In the genomic region with DNA sequence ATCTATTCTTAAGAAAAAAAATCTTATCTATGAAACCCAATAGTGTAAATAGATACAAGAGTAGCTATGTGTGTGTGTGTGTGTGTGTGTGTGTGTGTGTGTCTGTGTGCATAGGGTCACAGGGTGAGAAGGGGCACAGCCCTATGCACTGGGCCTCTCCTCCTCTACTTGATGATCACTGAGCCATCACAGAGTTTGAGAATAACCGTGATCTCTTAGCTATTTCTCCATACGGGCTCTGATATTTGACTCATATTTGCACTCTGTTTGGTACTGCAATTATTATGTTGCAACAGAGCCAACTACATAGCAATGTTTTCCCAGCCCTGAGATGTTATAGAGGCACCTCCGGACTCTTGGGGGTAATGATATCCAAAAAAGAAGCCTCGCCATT, we compare ENCODE assay signal across 1 cellular context.
TF ChIP-seq lines count a peak whose summit lies in the region.

No MANE protein-coding gene starts in this region.

TF ChIP-seq in HepG2, 621 proteins besides CTCF, POLR2A, EP300 and RAD21 (continued from another document):
- TF ChIP-seq RARA (CRISPR knock-in tag; IDR thresholded peaks at IDR 0.05) (0 out of 2 replicates have a peak, but pooled peaks have one; percentile 9), ZNF775 (CRISPR knock-in tag; IDR thresholded peaks at IDR 0.05; ENCODE audit: borderline replicate concordance) (no peak), FOXA1 (IDR thresholded peaks at IDR 0.05) (no peak), FOXA1 (CRISPR knock-in tag; IDR thresholded peaks at IDR 0.05) (peak; percentile 18; the same call in 1 of the 2 replicates)
- TF ChIP-seq, protein P1, sequence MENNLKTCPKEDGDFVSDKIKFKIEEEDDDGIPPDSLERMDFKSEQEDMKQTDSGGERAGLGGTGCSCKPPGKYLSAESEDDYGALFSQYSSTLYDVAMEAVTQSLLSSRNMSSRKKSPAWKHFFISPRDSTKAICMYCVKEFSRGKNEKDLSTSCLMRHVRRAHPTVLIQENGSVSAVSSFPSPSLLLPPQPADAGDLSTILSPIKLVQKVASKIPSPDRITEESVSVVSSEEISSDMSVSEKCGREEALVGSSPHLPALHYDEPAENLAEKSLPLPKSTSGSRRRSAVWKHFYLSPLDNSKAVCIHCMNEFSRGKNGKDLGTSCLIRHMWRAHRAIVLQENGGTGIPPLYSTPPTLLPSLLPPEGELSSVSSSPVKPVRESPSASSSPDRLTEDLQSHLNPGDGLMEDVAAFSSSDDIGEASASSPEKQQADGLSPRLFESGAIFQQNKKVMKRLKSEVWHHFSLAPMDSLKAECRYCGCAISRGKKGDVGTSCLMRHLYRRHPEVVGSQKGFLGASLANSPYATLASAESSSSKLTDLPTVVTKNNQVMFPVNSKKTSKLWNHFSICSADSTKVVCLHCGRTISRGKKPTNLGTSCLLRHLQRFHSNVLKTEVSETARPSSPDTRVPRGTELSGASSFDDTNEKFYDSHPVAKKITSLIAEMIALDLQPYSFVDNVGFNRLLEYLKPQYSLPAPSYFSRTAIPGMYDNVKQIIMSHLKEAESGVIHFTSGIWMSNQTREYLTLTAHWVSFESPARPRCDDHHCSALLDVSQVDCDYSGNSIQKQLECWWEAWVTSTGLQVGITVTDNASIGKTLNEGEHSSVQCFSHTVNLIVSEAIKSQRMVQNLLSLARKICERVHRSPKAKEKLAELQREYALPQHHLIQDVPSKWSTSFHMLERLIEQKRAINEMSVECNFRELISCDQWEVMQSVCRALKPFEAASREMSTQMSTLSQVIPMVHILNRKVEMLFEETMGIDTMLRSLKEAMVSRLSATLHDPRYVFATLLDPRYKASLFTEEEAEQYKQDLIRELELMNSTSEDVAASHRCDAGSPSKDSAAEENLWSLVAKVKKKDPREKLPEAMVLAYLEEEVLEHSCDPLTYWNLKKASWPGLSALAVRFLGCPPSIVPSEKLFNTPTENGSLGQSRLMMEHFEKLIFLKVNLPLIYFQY (CRISPR knock-in tag; IDR thresholded peaks at IDR 0.05; ENCODE audit: borderline replicate concordance), result no peak
- TF ChIP-seq, protein P2, sequence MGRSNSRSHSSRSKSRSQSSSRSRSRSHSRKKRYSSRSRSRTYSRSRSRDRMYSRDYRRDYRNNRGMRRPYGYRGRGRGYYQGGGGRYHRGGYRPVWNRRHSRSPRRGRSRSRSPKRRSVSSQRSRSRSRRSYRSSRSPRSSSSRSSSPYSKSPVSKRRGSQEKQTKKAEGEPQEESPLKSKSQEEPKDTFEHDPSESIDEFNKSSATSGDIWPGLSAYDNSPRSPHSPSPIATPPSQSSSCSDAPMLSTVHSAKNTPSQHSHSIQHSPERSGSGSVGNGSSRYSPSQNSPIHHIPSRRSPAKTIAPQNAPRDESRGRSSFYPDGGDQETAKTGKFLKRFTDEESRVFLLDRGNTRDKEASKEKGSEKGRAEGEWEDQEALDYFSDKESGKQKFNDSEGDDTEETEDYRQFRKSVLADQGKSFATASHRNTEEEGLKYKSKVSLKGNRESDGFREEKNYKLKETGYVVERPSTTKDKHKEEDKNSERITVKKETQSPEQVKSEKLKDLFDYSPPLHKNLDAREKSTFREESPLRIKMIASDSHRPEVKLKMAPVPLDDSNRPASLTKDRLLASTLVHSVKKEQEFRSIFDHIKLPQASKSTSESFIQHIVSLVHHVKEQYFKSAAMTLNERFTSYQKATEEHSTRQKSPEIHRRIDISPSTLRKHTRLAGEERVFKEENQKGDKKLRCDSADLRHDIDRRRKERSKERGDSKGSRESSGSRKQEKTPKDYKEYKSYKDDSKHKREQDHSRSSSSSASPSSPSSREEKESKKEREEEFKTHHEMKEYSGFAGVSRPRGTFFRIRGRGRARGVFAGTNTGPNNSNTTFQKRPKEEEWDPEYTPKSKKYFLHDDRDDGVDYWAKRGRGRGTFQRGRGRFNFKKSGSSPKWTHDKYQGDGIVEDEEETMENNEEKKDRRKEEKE (IDR thresholded peaks at IDR 0.05), result no peak
- TF ChIP-seq, protein P3, sequence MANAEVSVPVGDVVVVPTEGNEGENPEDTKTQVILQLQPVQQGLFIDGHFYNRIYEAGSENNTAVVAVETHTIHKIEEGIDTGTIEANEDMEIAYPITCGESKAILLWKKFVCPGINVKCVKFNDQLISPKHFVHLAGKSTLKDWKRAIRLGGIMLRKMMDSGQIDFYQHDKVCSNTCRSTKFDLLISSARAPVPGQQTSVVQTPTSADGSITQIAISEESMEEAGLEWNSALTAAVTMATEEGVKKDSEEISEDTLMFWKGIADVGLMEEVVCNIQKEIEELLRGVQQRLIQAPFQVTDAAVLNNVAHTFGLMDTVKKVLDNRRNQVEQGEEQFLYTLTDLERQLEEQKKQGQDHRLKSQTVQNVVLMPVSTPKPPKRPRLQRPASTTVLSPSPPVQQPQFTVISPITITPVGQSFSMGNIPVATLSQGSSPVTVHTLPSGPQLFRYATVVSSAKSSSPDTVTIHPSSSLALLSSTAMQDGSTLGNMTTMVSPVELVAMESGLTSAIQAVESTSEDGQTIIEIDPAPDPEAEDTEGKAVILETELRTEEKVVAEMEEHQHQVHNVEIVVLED (CRISPR knock-in tag; IDR thresholded peaks at IDR 0.05; ENCODE audit: borderline replicate concordance), result no peak
- TF ChIP-seq, protein P4, sequence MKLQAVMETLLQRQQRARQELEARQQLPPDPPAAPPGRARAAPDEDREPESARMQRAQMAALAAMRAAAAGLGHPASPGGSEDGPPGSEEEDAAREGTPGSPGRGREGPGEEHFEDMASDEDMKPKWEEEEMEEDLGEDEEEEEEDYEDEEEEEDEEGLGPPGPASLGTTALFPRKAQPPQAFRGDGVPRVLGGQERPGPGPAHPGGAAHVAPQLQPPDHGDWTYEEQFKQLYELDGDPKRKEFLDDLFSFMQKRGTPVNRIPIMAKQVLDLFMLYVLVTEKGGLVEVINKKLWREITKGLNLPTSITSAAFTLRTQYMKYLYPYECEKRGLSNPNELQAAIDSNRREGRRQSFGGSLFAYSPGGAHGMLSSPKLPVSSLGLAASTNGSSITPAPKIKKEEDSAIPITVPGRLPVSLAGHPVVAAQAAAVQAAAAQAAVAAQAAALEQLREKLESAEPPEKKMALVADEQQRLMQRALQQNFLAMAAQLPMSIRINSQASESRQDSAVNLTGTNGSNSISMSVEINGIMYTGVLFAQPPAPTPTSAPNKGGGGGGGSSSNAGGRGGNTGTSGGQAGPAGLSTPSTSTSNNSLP (IDR thresholded peaks at IDR 0.05; ENCODE audit: low read depth, low read length), result peak; percentile 41; the same call in 1 of the 2 replicates
